ENCODE assay signal across 9 cellular contexts in the genomic region with DNA sequence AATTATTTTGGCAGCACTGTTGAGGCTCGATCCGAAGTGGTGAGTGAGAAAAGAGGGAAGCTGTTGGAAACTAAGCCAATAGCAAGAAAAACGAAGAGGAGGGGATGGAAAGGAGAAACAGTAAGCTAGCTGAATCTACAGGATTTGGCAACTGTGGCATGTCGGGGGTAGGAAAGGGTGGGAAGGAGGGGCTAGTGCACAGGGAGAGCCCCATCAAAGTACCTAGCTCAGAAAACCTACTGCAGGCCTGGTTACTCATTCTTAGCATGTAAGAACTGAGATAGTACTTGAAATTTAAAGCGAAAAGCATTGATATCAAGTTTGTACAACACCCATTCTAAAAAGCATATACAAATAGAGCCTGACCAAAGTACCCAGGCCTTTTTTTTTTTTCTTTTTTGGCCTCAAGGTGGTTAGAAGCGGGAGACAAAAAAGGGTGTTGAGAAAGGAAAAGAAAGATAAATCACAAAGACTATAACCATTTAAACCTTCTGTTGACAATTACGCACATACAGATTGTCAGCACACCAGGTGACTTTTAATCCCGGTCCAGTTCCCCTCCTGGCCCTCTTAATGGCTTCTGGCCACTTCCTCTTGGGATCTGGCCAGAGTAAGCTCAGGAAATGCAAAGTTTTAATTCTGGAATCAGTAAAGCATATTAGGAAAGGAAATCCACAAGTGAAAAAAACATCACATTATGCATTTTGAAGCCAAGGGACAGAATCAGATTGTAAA. TPM values are rescaled to one million over a fixed set of nuclear protein-coding genes. Genes with fewer than 3 reads are reported as not detected.
DNase-seq lines count a peak whose midpoint lies in the region; ATAC-seq and TF ChIP-seq lines count a peak whose summit lies in the region.
"Had no signal": no experiment of that assay in that cellular context is flagged by ENCODE, and none has a peak within 500 bp of the region (broad histone marks: within the 10 kb centered on the region; RNA-seq: fewer than 3 reads in every experiment).

No MANE protein-coding gene starts in this region.

- ATAC-seq in GM21737 (IDR thresholded peaks at IDR 0.05; ENCODE audit: unreplicated experiment) (no peak), GM18505 (IDR thresholded peaks at IDR 0.05; ENCODE audit: unreplicated experiment) (no peak)

- H3K23ac ChIP-seq in mesendoderm (ENCODE audit: low read length): no peak overlapping the region

- H2AK5ac ChIP-seq in mesendoderm (ENCODE audit: low read length): peak overlapping the region; percentile 16

- H3K27ac ChIP-seq in C4-2B (peak overlapping the region; percentile 37; the same call in 1 of the 2 replicates), mesendoderm (ENCODE audit: low read depth, low read length) (peak overlapping the region; percentile 71)

- peaks cover 2% of the 10 kb centered on the region for H3K79me1 ChIP-seq in mesendoderm (ENCODE audit: low read length)

- H3K9ac ChIP-seq in mesendoderm (ENCODE audit: low read length): peak overlapping the region; percentile 39

- peak overlapping the region; percentile 41 for H2BK15ac ChIP-seq in mesendoderm (replicated peaks; ENCODE audit: low read depth)

- TF ChIP-seq CTCF in C4-2B (conservative IDR thresholded peaks at IDR 0.05): no peak
- TF ChIP-seq CTCF in LNCaP clone FGC (IDR thresholded peaks at IDR 0.05; ENCODE audit: control insufficient read depth, extremely low read depth, insufficient read depth): no peak

- DNase-seq in LNCaP clone FGC (ENCODE audit: low read depth): peak; percentile 59
- DNase-seq in dermis blood vessel endothelial cell: peak; percentile 73
- DNase-seq in mesendoderm: peak; percentile 50
- no peak for DNase-seq in NCI-H1105 (lab: John Stamatoyannopoulos, UW)
- no peak for DNase-seq in GM19240 (ENCODE audit: insufficient read length, low spot score)
- DNase-seq: COR-L47 had no signal

- no peaks in the 10 kb centered on the region for H3K79me2 ChIP-seq in mesendoderm (ENCODE audit: control insufficient read depth, insufficient read depth, low read length)

- H3K4me2 ChIP-seq in mesendoderm (ENCODE audit: low read length): no peak overlapping the region

- no peak overlapping the region for H4K8ac ChIP-seq in mesendoderm (ENCODE audit: low read depth, low read length)

- no CpG with 5 or more reads among the region's 8 CpGs for WGBS in mesendoderm (ENCODE audit: extremely low coverage, insufficient coverage, low lambda C conversion rate)

- H3K4me3 ChIP-seq in LNCaP clone FGC (ENCODE audit: low read depth, low read length) (no peak overlapping the region), mesendoderm (ENCODE audit: low read length) (no peak overlapping the region)

- H4K5ac ChIP-seq in mesendoderm (ENCODE audit: low read length): peak overlapping the region; percentile 61

- peak overlapping the region; percentile 42 for H2BK5ac ChIP-seq in mesendoderm (ENCODE audit: low read length)

- peak overlapping the region; percentile 68 for H3K56ac ChIP-seq in mesendoderm (ENCODE audit: low read length)

- no peaks in the 10 kb centered on the region for H3K27me3 ChIP-seq in mesendoderm (ENCODE audit: insufficient read depth, low read length, poor library complexity)

- H3K18ac ChIP-seq in mesendoderm (ENCODE audit: low read length): peak overlapping the region; percentile 70

- peaks cover 6% of the 10 kb centered on the region for H3K4me1 ChIP-seq in mesendoderm (ENCODE audit: control insufficient read depth, low read depth, low read length)

- TF ChIP-seq POLR2A in GM18505 (IDR thresholded peaks at IDR 0.05; ENCODE audit: borderline replicate concordance, extremely low read depth, insufficient read depth, insufficient read length): no peak

- no peaks in the 10 kb centered on the region for H3K36me3 ChIP-seq in mesendoderm (ENCODE audit: control insufficient read depth, insufficient read depth, low read length)

- no peak overlapping the region for H2BK120ac ChIP-seq in mesendoderm (ENCODE audit: low read depth, low read length)

- no peak overlapping the region for H3K4ac ChIP-seq in mesendoderm (ENCODE audit: low read depth, low read length)

RNA-seq across cellular contexts. Expression of a gene that starts 50.4 kb away (rescaled TPM):
- 94.8 and 99.7 TPM in 2 replicates for total RNA-seq in dermis blood vessel endothelial cell
- 201 TPM for polyA plus RNA-seq in mesendoderm (2013, experiment 1 of 2)
- 198 TPM for polyA plus RNA-seq in mesendoderm (2013, experiment 2 of 2)

Comparison
In these comparisons a context has a peak if more than half of its experiments do, and no peak if none do; other contexts are left out.
1. DNase-seq: peak in LNCaP clone FGC (single experiment), dermis blood vessel endothelial cell (single experiment) and mesendoderm (single experiment); none in NCI-H1105 (single experiment) and GM19240 (single experiment).